ENCODE assay signal across 20 cellular contexts in genomic region chr1:201925301-201925567, GRCh38. TPM values are rescaled to one million over a fixed set of nuclear protein-coding genes. Genes with fewer than 3 reads are reported as not detected.
DNase-seq lines count a peak whose midpoint lies in the region; ATAC-seq, FAIRE-seq and TF ChIP-seq lines count a peak whose summit lies in the region.
"Had no signal": no experiment of that assay in that cellular context is flagged by ENCODE, and none has a peak within 500 bp of the region (broad histone marks: within the 10 kb centered on the region; RNA-seq: fewer than 3 reads in every experiment).

No MANE protein-coding gene starts in this region.

- H3K9me3 ChIP-seq in K562 (replicated peaks; ENCODE audit: control insufficient read depth, insufficient read depth, low read depth, low read length) (no peaks in the 10 kb centered on the region), psoas muscle (no peaks in the 10 kb centered on the region), uterus (no peaks in the 10 kb centered on the region), testis (no peaks in the 10 kb centered on the region)
- H3K9me3 ChIP-seq: Caco-2 had no signal

- intact Hi-C loops in K562 (cut with micrococcal nuclease) = no loop called here
- intact Hi-C loops in psoas muscle (cut with DNase I) = no loop called here
- intact Hi-C loops in uterus (cut with DNase I; ENCODE audit: low total_unique reads) = no loop called here
- intact Hi-C loops in testis (cut with DNase I; ENCODE audit: low total_unique reads) = no loop called here

- no peak overlapping the region for H3K9ac ChIP-seq in K562 (ENCODE audit: insufficient read depth in 1 of 2, low read depth in 2 of 2, low read length in 2 of 2)
- H3K9ac ChIP-seq: KMS-11 had no signal

- CTCF ChIA-PET in K562 (lab: Yijun Ruan, JAX; ENCODE audit: low intra/inter-chr PET ratio) = no interaction called here

- H3K27ac ChIP-seq in K562 (ENCODE audit: extremely low read depth, low read depth, low read length) (0 out of 3 replicates have a peak overlapping the region, but pooled peaks have one; percentile 41), psoas muscle (peak overlapping the region; percentile 59), uterus (peak overlapping the region; percentile 75 to 78), testis (peak overlapping the region in 1 of 2 donors; percentile 3)
- H3K27ac ChIP-seq: KMS-11 had no signal

- no peak overlapping the region for H3K27ac Mint-ChIP-seq in HFFc6

- in situ Hi-C loops in K562 (cut with MboI) = no loop called here

- H3K4me1 ChIP-seq in K562 (replicated peaks in 1 of 2; ENCODE audit: control insufficient read depth in 2 of 2, insufficient read depth in 2 of 2, low read length in 2 of 2) = peaks cover 20 to 32% of the 10 kb centered on the region in 2 experiments
- H3K4me1 ChIP-seq in psoas muscle = peaks cover 18% of the 10 kb centered on the region
- H3K4me1 ChIP-seq in uterus = peaks cover 0 to 13% of the 10 kb centered on the region in 2 donors
- peaks cover 24% of the 10 kb centered on the region for H3K4me1 ChIP-seq in testis

- H3K4me1 Mint-ChIP-seq in HFFc6 (ENCODE audit: low read depth) = peaks cover 21% of the 10 kb centered on the region

- H4K20me1 ChIP-seq in K562 (replicated peaks; ENCODE audit: control insufficient read depth, insufficient read depth, low read length) = no peaks in the 10 kb centered on the region

- FAIRE-seq in K562 (lab: Jason Lieb, UNC) = no peak
- FAIRE-seq: GM19239, HepG2 had no signal

- no peak overlapping the region for H3K4me3 ChIP-seq in K562
- no peak overlapping the region for H3K4me3 ChIP-seq in psoas muscle
- no peak overlapping the region for H3K4me3 ChIP-seq in uterus
- no peak overlapping the region for H3K4me3 ChIP-seq in testis

- peak; percentile 41; the same call in 1 of the 2 replicates for TF ChIP-seq EP300 in K562 (IDR thresholded peaks at IDR 0.05; ENCODE audit: low read length)

- no peaks in the 10 kb centered on the region for H3K9me1 ChIP-seq in K562 (ENCODE audit: control insufficient read depth, insufficient read depth, low read length)

- TF ChIP-seq POLR2A in K562 (conservative IDR thresholded peaks at IDR 0.05) (no peak), uterus (IDR thresholded peaks at IDR 0.05) (no peak), testis (IDR thresholded peaks at IDR 0.05) (no peak)

- no peak overlapping the region for H3K4me2 ChIP-seq in K562 (ENCODE audit: insufficient read depth, low read length)
- H3K4me2 ChIP-seq: KMS-11 had no signal

- ATAC-seq in K562 = peak; percentile 56
- ATAC-seq in psoas muscle = no peak
- ATAC-seq: HCT116, HepG2 had no signal

- TF ChIP-seq CTCF in K562 (IDR thresholded peaks at IDR 0.05 in 2 of 3, conservative IDR thresholded peaks at IDR 0.05 in 1 of 3; ENCODE audit: insufficient read depth in 2 of 3, low read depth in 1 of 3, low read length in 3 of 3) (no peak), psoas muscle (IDR thresholded peaks at IDR 0.05) (no peak), uterus (IDR thresholded peaks at IDR 0.05) (no peak), HFFc6 (IDR thresholded peaks at IDR 0.05) (no peak), testis (IDR thresholded peaks at IDR 0.05) (no peak)

- no peak for TF ChIP-seq RAD21 in K562 (CRISPR knock-in tag; conservative IDR thresholded peaks at IDR 0.05 in 1 of 2, IDR thresholded peaks at IDR 0.05 in 1 of 2)

- no peaks in the 10 kb centered on the region for H3K27me3 ChIP-seq in K562 (ENCODE audit: control insufficient read depth in 2 of 2, insufficient read depth in 2 of 2, low read length in 2 of 2)
- no peaks in the 10 kb centered on the region for H3K27me3 ChIP-seq in psoas muscle (ENCODE audit: insufficient read depth in 3 of 3, low read length in 2 of 3)
- no peaks in the 10 kb centered on the region for H3K27me3 ChIP-seq in uterus
- no peaks in the 10 kb centered on the region for H3K27me3 ChIP-seq in testis

- POLR2A ChIA-PET in K562 (lab: Yijun Ruan, JAX) = interaction anchor here (0.6 to 1.3 kb wide), 5 partner anchors 9 to 878 kb away, joined by 3 to 5 read pairs (median 3); partner anchors contain the start of genes LMOD1 and TIMM17A

- peaks cover 21% of the 10 kb centered on the region for H3K36me3 Mint-ChIP-seq in HFFc6 (ENCODE audit: low read depth)

- no peak overlapping the region for H3K4me3 Mint-ChIP-seq in HFFc6

- WGBS in K562 (ENCODE audit: insufficient coverage, low coverage, missing lambda C conversion rate) = 7% methylated on average over 2 of the region's 2 CpGs
- WGBS in psoas muscle, 3 donors = 45 to 70% (median 50%) methylated on average over 2 of the region's 2 CpGs
- WGBS in testis, 2 donors = 69% methylated on average over 2 of the region's 2 CpGs

- no peaks in the 10 kb centered on the region for H3K9me3 Mint-ChIP-seq in HFFc6

- DNase-seq in NCI-H524 (lab: John Stamatoyannopoulos, UW) = peak; percentile 64 to 89
- peak in 1 of 4 experiments; percentile 56 for DNase-seq in K562 (ENCODE audit: extremely low read depth in 1 of 4, low spot score in 3 of 4)
- no peak for DNase-seq in psoas muscle
- no peak for DNase-seq in uterus
- DNase-seq in HFFc6 = no peak
- no peak for DNase-seq in testis
- DNase-seq in activated CD4-positive, alpha-beta T cell treated with anti-CD3 and anti-CD28 coated beads, Interleukin-2, amount 50 U/mL, for 4 hours = no peak
- DNase-seq: ACHN, AML-193, Caco-2, NCI-H146, NCI-H2081 treated with DMSO at 0.1 percent for 48 hours, NCI-H2227 treated with DMSO at 0.1 percent for 48 hours, NCI-H526 treated with DMSO at 0.1 percent for 48 hours, OCI-M1, RPMI8226 had no signal

- H2AFZ ChIP-seq in K562 (ENCODE audit: low read depth, low read length) = no peak overlapping the region

- no peaks in the 10 kb centered on the region for H3K79me2 ChIP-seq in K562 (ENCODE audit: control insufficient read depth, insufficient read depth, low read length)

- H3K27me3 Mint-ChIP-seq in HFFc6 (ENCODE audit: insufficient read depth) = peaks cover 1% of the 10 kb centered on the region

- H3K36me3 ChIP-seq in K562 (ENCODE audit: control insufficient read depth, insufficient read depth, low read length) (no peaks in the 10 kb centered on the region), psoas muscle (ENCODE audit: insufficient read depth in 1 of 2, low read depth in 1 of 2) (peaks cover 0 to 7% of the 10 kb centered on the region in 2 donors), uterus (no peaks in the 10 kb centered on the region), testis (ENCODE audit: low read depth, missing control alignments) (no peaks in the 10 kb centered on the region)

- BruUV-seq in K562 (replicated peaks; lab: Mats Ljungman, UMichigan) = no TSS peak

RNA-seq across cellular contexts. Expression of gene LMOD1, which starts 21.1 kb away (rescaled TPM):
- total RNA-seq in K562 (2011; cell fraction: chromatin; rRNA removed; ENCODE audit: low replicate concordance) = 0.65 and 1.6 TPM in 2 replicates
- total RNA-seq in K562 (2011; cell fraction: nucleolus; rRNA removed) = 1.4 and 1.7 TPM in 2 replicates
- 0.92 and 1.5 TPM in 2 replicates for total RNA-seq in K562 (2011; cell fraction: nucleoplasm; rRNA removed)
- total RNA-seq in K562 (2014; rRNA removed) (0.54 and 0.69 TPM in 2 replicates), K562 (2014; rRNA removed; fragmentation: Illumina TruSeq; extraction: Trizol) (0.16 and 0.22 TPM in 2 replicates), K562 (2015; rRNA removed; fragmentation: Illumina TruSeq; extraction: Trizol) (0.15 and 0.22 TPM in 2 replicates), K562 (2021) (0.42 and 0.54 TPM in 2 replicates), psoas muscle (10 to 100 TPM; 12.8 to 45.4 (median 24.6) TPM), uterus (100 to 1,000 TPM in 3 of 4 donors, 10 to 100 TPM in 1; 38.9 to 377 (median 147) TPM), testis (10 to 100 TPM; 31.4 to 46.3 TPM)
- polyA plus RNA-seq in K562 (2011; rRNA removed) (0.28 and 0.43 TPM in 2 replicates), K562 (2014; fragmentation: Illumina TruSeq; extraction: Trizol) (0.40 and 0.45 TPM in 2 replicates), K562 (2014; fragmentation: Nextera tagmentation; extraction: Ambion mirVana) (under 1 TPM in 1 of 2 experiments, not detected in 1; 0.03 TPM), K562 (2014; rRNA removed) (0.33 and 0.39 TPM in 2 replicates), psoas muscle (10 to 100 TPM in 2 of 3 donors, 1 to 10 TPM in 1; 4.9 to 15.5 (median 11.4) TPM), testis (ENCODE audit: insufficient read depth, low read depth, low replicate concordance) (39.4 TPM)
- polyA plus RNA-seq in K562 (2011; cell fraction: cytosol; rRNA removed) = 0.24 and 0.48 TPM in 2 replicates
- polyA plus RNA-seq in K562 (2011; cell fraction: nucleus; rRNA removed) = 0.65 and 1.5 TPM in 2 replicates
- 0.33 and 0.69 TPM in 2 replicates for polyA plus RNA-seq in K562 (2012)
- 0.27 and 0.60 TPM in 2 replicates for polyA minus RNA-seq in K562 (2011; rRNA and poly(A)+ RNA removed)
- 0.38 TPM in 1 of 2 replicates, not detected in the other for polyA minus RNA-seq in K562 (2011; cell fraction: cytosol; rRNA and poly(A)+ RNA removed)
- polyA minus RNA-seq in K562 (2011; cell fraction: nucleus; rRNA and poly(A)+ RNA removed) = 0.56 and 0.81 TPM in 2 replicates
- total RNA-seq in HFFc6 (2021; fragmentation: NEBNext Ultra II Directional; extraction: Animal tissue kit (Norgen Biotek cat#: 25700)) = 10 to 100 TPM; 19.0 to 37.4 (median 36.5) TPM
- total RNA-seq: HepG2 had no signal
- polyA plus RNA-seq: HepG2 had no signal

RNA-seq across cellular contexts. Expression of gene TIMM17A, which starts 30.1 kb away (rescaled TPM):
- total RNA-seq in K562 (2011; cell fraction: chromatin; rRNA removed; ENCODE audit: low replicate concordance) = 89.8 and 171 TPM in 2 replicates
- total RNA-seq in K562 (2011; cell fraction: nucleolus; rRNA removed) = 62.5 and 62.7 TPM in 2 replicates
- total RNA-seq in K562 (2011; cell fraction: nucleoplasm; rRNA removed) = 108 and 147 TPM in 2 replicates
- 116 and 131 TPM in 2 replicates for total RNA-seq in K562 (2014; rRNA removed)
- 226 and 256 TPM in 2 replicates for total RNA-seq in K562 (2014; rRNA removed; fragmentation: Illumina TruSeq; extraction: Trizol)
- 158 and 173 TPM in 2 replicates for total RNA-seq in K562 (2015; rRNA removed; fragmentation: Illumina TruSeq; extraction: Trizol)
- total RNA-seq in K562 (2021) = 179 and 180 TPM in 2 replicates
- polyA plus RNA-seq in K562 (2011; rRNA removed) = 197 and 262 TPM in 2 replicates
- 61.6 and 97.5 TPM in 2 replicates for polyA plus RNA-seq in K562 (2011; cell fraction: cytosol; rRNA removed)
- polyA plus RNA-seq in K562 (2011; cell fraction: nucleus; rRNA removed) = 58.4 and 74.7 TPM in 2 replicates
- polyA plus RNA-seq in K562 (2012) = 85.8 and 148 TPM in 2 replicates
- 146 and 154 TPM in 2 replicates for polyA plus RNA-seq in K562 (2014; fragmentation: Illumina TruSeq; extraction: Trizol)
- 100 to 1,000 TPM; 676 to 744 TPM for polyA plus RNA-seq in K562 (2014; fragmentation: Nextera tagmentation; extraction: Ambion mirVana)
- 155 and 178 TPM in 2 replicates for polyA plus RNA-seq in K562 (2014; rRNA removed)
- 94.8 and 116 TPM in 2 replicates for polyA minus RNA-seq in K562 (2011; rRNA and poly(A)+ RNA removed)
- 31.9 and 42.0 TPM in 2 replicates for polyA minus RNA-seq in K562 (2011; cell fraction: cytosol; rRNA and poly(A)+ RNA removed)
- polyA minus RNA-seq in K562 (2011; cell fraction: nucleus; rRNA and poly(A)+ RNA removed) = 29.8 and 43.9 TPM in 2 replicates
- 100 to 1,000 TPM in 1 of 4 donors, 10 to 100 TPM in 3; 45.4 to 132 (median 68.4) TPM for total RNA-seq in psoas muscle
- 100 to 1,000 TPM in 2 of 3 donors, 10 to 100 TPM in 1; 79.6 to 176 (median 163) TPM for polyA plus RNA-seq in psoas muscle
- 10 to 100 TPM; 18.7 to 34.9 (median 29.7) TPM for total RNA-seq in uterus
- 100 to 1,000 TPM; 114 to 128 (median 122) TPM for total RNA-seq in HFFc6 (2021; fragmentation: NEBNext Ultra II Directional; extraction: Animal tissue kit (Norgen Biotek cat#: 25700))
- 10 to 100 TPM; 22.7 to 24.7 TPM for total RNA-seq in testis
- 42.5 TPM for polyA plus RNA-seq in testis (ENCODE audit: insufficient read depth, low read depth, low replicate concordance)

RNA-seq across cellular contexts. Expression of gene SHISA4, which starts 36.5 kb away (rescaled TPM):
- 0.74 and 2.5 TPM in 2 replicates for total RNA-seq in K562 (2011; cell fraction: chromatin; rRNA removed; ENCODE audit: low replicate concordance)
- total RNA-seq in K562 (2011; cell fraction: nucleolus; rRNA removed) = 1.8 and 3.3 TPM in 2 replicates
- 2.2 and 3.8 TPM in 2 replicates for total RNA-seq in K562 (2011; cell fraction: nucleoplasm; rRNA removed)
- total RNA-seq in K562 (2014; rRNA removed) (0.68 and 1.0 TPM in 2 replicates), K562 (2014; rRNA removed; fragmentation: Illumina TruSeq; extraction: Trizol) (0.15 TPM in 1 of 2 replicates, not detected in the other), K562 (2015; rRNA removed; fragmentation: Illumina TruSeq; extraction: Trizol) (0.19 and 0.43 TPM in 2 replicates), K562 (2021) (0.40 and 0.84 TPM in 2 replicates), psoas muscle (100 to 1,000 TPM; 105 to 157 (median 137) TPM), uterus (10 to 100 TPM in 2 of 4 donors, 1 to 10 TPM in 2; 2.1 to 52.8 (median 12.0) TPM), testis (10 to 100 TPM; 45.5 to 48.0 TPM)
- polyA plus RNA-seq in K562 (2011; rRNA removed) (0.95 and 1.2 TPM in 2 replicates), K562 (2014; fragmentation: Illumina TruSeq; extraction: Trizol) (0.27 and 0.75 TPM in 2 replicates), K562 (2014; fragmentation: Nextera tagmentation; extraction: Ambion mirVana) (not detected), K562 (2014; rRNA removed) (0.73 and 0.81 TPM in 2 replicates), psoas muscle (100 to 1,000 TPM in 2 of 3 donors, 10 to 100 TPM in 1; 74.8 to 264 (median 151) TPM), testis (ENCODE audit: insufficient read depth, low read depth, low replicate concordance) (32.6 TPM)
- 1.3 and 5.2 TPM in 2 replicates for polyA plus RNA-seq in K562 (2011; cell fraction: cytosol; rRNA removed)
- polyA plus RNA-seq in K562 (2011; cell fraction: nucleus; rRNA removed) = 1.3 and 4.0 TPM in 2 replicates
- 0.74 and 2.6 TPM in 2 replicates for polyA plus RNA-seq in K562 (2012)
- 0.21 and 1.1 TPM in 2 replicates for polyA minus RNA-seq in K562 (2011; rRNA and poly(A)+ RNA removed)
- polyA minus RNA-seq in K562 (2011; cell fraction: cytosol; rRNA and poly(A)+ RNA removed) = not detected in 2 replicates
- 0.54 and 1.1 TPM in 2 replicates for polyA minus RNA-seq in K562 (2011; cell fraction: nucleus; rRNA and poly(A)+ RNA removed)
- 10 to 100 TPM; 29.8 to 49.6 (median 39.9) TPM for total RNA-seq in HFFc6 (2021; fragmentation: NEBNext Ultra II Directional; extraction: Animal tissue kit (Norgen Biotek cat#: 25700))

RNA-seq across cellular contexts. Expression of gene RNPEP, which starts 57.2 kb away (rescaled TPM):
- total RNA-seq in K562 (2011; cell fraction: chromatin; rRNA removed; ENCODE audit: low replicate concordance) = 80.9 and 81.4 TPM in 2 replicates
- total RNA-seq in K562 (2011; cell fraction: nucleolus; rRNA removed) = 51.8 and 56.9 TPM in 2 replicates
- 46.3 and 49.2 TPM in 2 replicates for total RNA-seq in K562 (2011; cell fraction: nucleoplasm; rRNA removed)
- total RNA-seq in K562 (2014; rRNA removed) (64.4 and 76.9 TPM in 2 replicates), K562 (2014; rRNA removed; fragmentation: Illumina TruSeq; extraction: Trizol) (51.4 and 56.3 TPM in 2 replicates), K562 (2015; rRNA removed; fragmentation: Illumina TruSeq; extraction: Trizol) (61.6 and 63.4 TPM in 2 replicates), K562 (2021) (85.1 and 85.9 TPM in 2 replicates), psoas muscle (10 to 100 TPM; 12.8 to 18.7 (median 14.6) TPM), uterus (10 to 100 TPM; 17.9 to 64.8 (median 41.7) TPM), testis (10 to 100 TPM; 55.4 to 58.1 TPM)
- polyA plus RNA-seq in K562 (2011; rRNA removed) (47.7 and 102 TPM in 2 replicates), K562 (2014; fragmentation: Illumina TruSeq; extraction: Trizol) (119 and 131 TPM in 2 replicates), K562 (2014; fragmentation: Nextera tagmentation; extraction: Ambion mirVana) (10 to 100 TPM; 27.5 to 35.1 TPM), K562 (2014; rRNA removed) (63.5 and 70.8 TPM in 2 replicates), psoas muscle (10 to 100 TPM in 1 of 3 donors, 1 to 10 TPM in 2; 6.2 to 16.9 (median 9.7) TPM), testis (ENCODE audit: insufficient read depth, low read depth, low replicate concordance) (60.4 TPM)
- 51.2 and 51.7 TPM in 2 replicates for polyA plus RNA-seq in K562 (2011; cell fraction: cytosol; rRNA removed)
- polyA plus RNA-seq in K562 (2011; cell fraction: nucleus; rRNA removed) = 83.3 and 107 TPM in 2 replicates
- 97.9 and 111 TPM in 2 replicates for polyA plus RNA-seq in K562 (2012)
- 40.3 and 59.5 TPM in 2 replicates for polyA minus RNA-seq in K562 (2011; rRNA and poly(A)+ RNA removed)
- 46.6 and 57.6 TPM in 2 replicates for polyA minus RNA-seq in K562 (2011; cell fraction: cytosol; rRNA and poly(A)+ RNA removed)
- 16.6 and 28.9 TPM in 2 replicates for polyA minus RNA-seq in K562 (2011; cell fraction: nucleus; rRNA and poly(A)+ RNA removed)
- total RNA-seq in HFFc6 (2021; fragmentation: NEBNext Ultra II Directional; extraction: Animal tissue kit (Norgen Biotek cat#: 25700)) = 10 to 100 TPM; 66.6 to 82.5 (median 76.4) TPM

Comparison
In these comparisons a context has a peak if more than half of its experiments do, and no peak if none do; other contexts are left out.
1. DNase-seq: peak in NCI-H524 (2 of 2); none in psoas muscle (0 of 2), uterus (0 of 2), HFFc6 (single experiment), testis (single experiment) and activated CD4-positive, alpha-beta T cell treated with anti-CD3 and anti-CD28 coated beads, Interleukin-2, amount 50 U/mL, for 4 hours (0 of 2).
2. RNA of gene LMOD1, which starts 21.1 kb away (total RNA-seq): 38.9 to 377 TPM in uterus, 31.4 to 46.3 TPM in testis, 19.0 to 37.4 TPM in HFFc6 and 12.8 to 45.4 TPM in psoas muscle; 0.15 to 1.7 TPM in K562; every median in the first group is over 4 times any median in the second.